ENCODE assay signal across 9 cellular contexts in genomic region chr9:89661391-89661949, GRCh38. TPM values are rescaled to one million over a fixed set of nuclear protein-coding genes. Genes with fewer than 3 reads are reported as not detected.
DNase-seq lines count a peak whose midpoint lies in the region; ATAC-seq, FAIRE-seq and TF ChIP-seq lines count a peak whose summit lies in the region.
"Had no signal": no experiment of that assay in that cellular context is flagged by ENCODE, and none has a peak within 500 bp of the region (broad histone marks: within the 10 kb centered on the region; RNA-seq: fewer than 3 reads in every experiment).

No MANE protein-coding gene starts in this region.

- no peak overlapping the region for H4K91ac ChIP-seq in IMR-90 (ENCODE audit: insufficient read depth, low read depth, low read length)

- in situ Hi-C loops in IMR-90 (cut with MboI; ENCODE audit: low sequenced_read_pairs), result no loop called here

- peak overlapping the region; percentile 15 for H2AFZ ChIP-seq in IMR-90 (replicated peaks; ENCODE audit: low read length, poor library complexity)

- BruUV-seq in IMR-90 (replicated peaks; lab: Mats Ljungman, UMichigan), result no TSS peak

- intact Hi-C loops in IMR-90 (cut with micrococcal nuclease), result no loop called here
- intact Hi-C loops in left lung (cut with DNase I), result no loop called here

- DNase-seq in IMR-90, result no peak
- DNase-seq in cerebellar cortex (ENCODE audit: low spot score), result peak; percentile 76
- peak in 1 of 2 donors; percentile 75 for DNase-seq in left lung
- DNase-seq in small intestine, result peak; percentile 79
- DNase-seq in iPS-NIHi11 (ENCODE audit: low spot score), result no peak
- no peak for DNase-seq in immature natural killer cell
- no peak for DNase-seq in activated naive CD4-positive, alpha-beta T cell treated with Interleukin-2 at 50 U/mL for 16 hours

- no peak for TF ChIP-seq RAD21 in IMR-90 (IDR thresholded peaks at IDR 0.05; ENCODE audit: low read length)

- H3K4me2 ChIP-seq in IMR-90 (ENCODE audit: low read depth, low read length), result peak overlapping the region; percentile 18; the same call in 1 of the 2 replicates

- CTCF ChIA-PET in IMR-90 (lab: Yijun Ruan, JAX), result no interaction called here

- no peaks in the 10 kb centered on the region for H3K9me1 ChIP-seq in IMR-90 (ENCODE audit: insufficient read depth, low read length)

- 33% methylated on average over 9 of the region's 13 CpGs; no CpG with 5 or more reads in 1 of the 2 experiments for WGBS in IMR-90 (ENCODE audit: extremely low coverage in 2 of 2, insufficient read length in 1 of 2), 2 experiments
- WGBS in small intestine, 3 donors, result 19 to 34% (median 24%) methylated on average over 13 of the region's 13 CpGs

- H3K23ac ChIP-seq in IMR-90 (ENCODE audit: low read depth, low read length), result no peak overlapping the region

- no peak overlapping the region for H3K18ac ChIP-seq in IMR-90 (ENCODE audit: low read depth, low read length)

- H3K79me1 ChIP-seq in IMR-90 (ENCODE audit: low read depth in 1 of 2, low read length in 2 of 2), result no peaks in the 10 kb centered on the region

- no peaks in the 10 kb centered on the region for H3K36me3 Mint-ChIP-seq in immature natural killer cell

- no peak overlapping the region for H3K27ac Mint-ChIP-seq in immature natural killer cell

- ATAC-seq in IMR-90 (ENCODE audit: low read depth) (no peak; the same call in 1 of the 2 replicates), left lung (peak; percentile 54), GM19351 (IDR thresholded peaks at IDR 0.05; ENCODE audit: unreplicated experiment) (no peak)

- no peak overlapping the region for H3K4me3 ChIP-seq in IMR-90 (ENCODE audit: insufficient read depth, low read depth, low read length)
- H3K4me3 ChIP-seq in left lung, result peak overlapping the region in 1 of 2 donors; percentile 18
- no peak overlapping the region for H3K4me3 ChIP-seq in small intestine (ENCODE audit: low read depth in 1 of 2, low read length in 2 of 2)

- H3K4me3 Mint-ChIP-seq in immature natural killer cell, result no peak overlapping the region

- H3K9me3 ChIP-seq in IMR-90 (ENCODE audit: control insufficient read depth, insufficient read depth, low read length) (no peaks in the 10 kb centered on the region), left lung (no peaks in the 10 kb centered on the region), small intestine (ENCODE audit: control insufficient read depth, low read depth) (no peaks in the 10 kb centered on the region)

- H2BK15ac ChIP-seq in IMR-90 (ENCODE audit: low read depth, low read length), result no peak overlapping the region

- H3K27me3 Mint-ChIP-seq in immature natural killer cell (ENCODE audit: low read depth in 3 of 3), result peaks cover 6 to 11% (median 8%) of the 10 kb centered on the region in 3 donors

- H3K9me3 Mint-ChIP-seq in immature natural killer cell, result no peaks in the 10 kb centered on the region

- no peak overlapping the region for H2BK20ac ChIP-seq in IMR-90 (ENCODE audit: low read depth, low read length)

- H3K56ac ChIP-seq in IMR-90 (ENCODE audit: extremely low read depth, insufficient read depth, low read length), result no peak overlapping the region

- no peak overlapping the region for H3K9ac ChIP-seq in IMR-90 (ENCODE audit: low read depth, low read length)

- H3K27me3 ChIP-seq in IMR-90 (ENCODE audit: control insufficient read depth, insufficient read depth, low read length), result peaks cover 2% of the 10 kb centered on the region; the same call in 1 of the 2 replicates
- no peaks in the 10 kb centered on the region for H3K27me3 ChIP-seq in left lung
- H3K27me3 ChIP-seq in small intestine (ENCODE audit: control insufficient read depth in 2 of 2, insufficient read depth in 2 of 2, low read length in 2 of 2), result no peaks in the 10 kb centered on the region

- no peak overlapping the region for H2AK5ac ChIP-seq in IMR-90 (ENCODE audit: low read depth, low read length)

- no peak overlapping the region for H4K8ac ChIP-seq in IMR-90 (ENCODE audit: low read depth in 2 of 2, low read length in 2 of 2)

- peaks cover 2 to 6% of the 10 kb centered on the region in 2 donors for H3K4me1 Mint-ChIP-seq in immature natural killer cell

- dilution Hi-C loops in IMR-90 (cut with HindIII; ENCODE audit: low sequenced_read_pairs, unreplicated experiment), result no loop called here

- H3K36me3 ChIP-seq in IMR-90 (ENCODE audit: control insufficient read depth, insufficient read depth, low read length) (no peaks in the 10 kb centered on the region), left lung (no peaks in the 10 kb centered on the region), small intestine (ENCODE audit: control insufficient read depth in 2 of 2, insufficient read depth in 2 of 2, low read length in 2 of 2) (no peaks in the 10 kb centered on the region)

- POLR2A ChIA-PET in IMR-90 (lab: Charles Lee; ENCODE audit: unreplicated experiment), result no interaction called here

- no peak overlapping the region for H2AK9ac ChIP-seq in IMR-90 (replicated peaks; ENCODE audit: low read depth, low read length, poor library complexity)

- no peak overlapping the region for H4K5ac ChIP-seq in IMR-90 (ENCODE audit: low read depth, low read length)

- H3K27ac ChIP-seq in IMR-90 (ENCODE audit: insufficient read depth, low read length) (no peak overlapping the region), left lung (peak overlapping the region; percentile 75 to 83), small intestine (ENCODE audit: low read depth in 1 of 2, low read length in 1 of 2) (peak overlapping the region in 1 of 2 donors; percentile 68)

- no peaks in the 10 kb centered on the region; the same call in 1 of the 2 replicates for H3K4me1 ChIP-seq in IMR-90 (ENCODE audit: control insufficient read depth, insufficient read depth, low read length)
- peaks cover 20 to 79% of the 10 kb centered on the region in 2 donors for H3K4me1 ChIP-seq in left lung
- H3K4me1 ChIP-seq in small intestine (ENCODE audit: control insufficient read depth in 2 of 2, insufficient read depth in 1 of 2, low read depth in 1 of 2, low read length in 1 of 2), result peaks cover 0 to 10% of the 10 kb centered on the region in 2 donors

- H2BK120ac ChIP-seq in IMR-90 (ENCODE audit: low read depth, low read length), result no peak overlapping the region

- H2BK5ac ChIP-seq in IMR-90 (ENCODE audit: low read depth, low read length, poor library complexity, severe bottlenecking), result no peak overlapping the region

- H4K20me1 ChIP-seq in IMR-90 (ENCODE audit: insufficient read depth, low read length), result no peaks in the 10 kb centered on the region

- TF ChIP-seq POLR2A in IMR-90 (IDR thresholded peaks at IDR 0.05; ENCODE audit: low read depth, low read length), result no peak

- no peak overlapping the region for H3K4ac ChIP-seq in IMR-90 (ENCODE audit: low read depth, low read length)

- no peak for TF ChIP-seq CTCF in IMR-90 (conservative IDR thresholded peaks at IDR 0.05; ENCODE audit: low read depth, low read length)
- no peak for TF ChIP-seq CTCF in left lung (IDR thresholded peaks at IDR 0.05)

- FAIRE-seq in small intestine (lab: Jason Lieb, UNC), result no peak

- no peak overlapping the region for H3K14ac ChIP-seq in IMR-90 (replicated peaks; ENCODE audit: low read depth, low read length)

TF ChIP-seq in IMR-90, 13 proteins besides CTCF, POLR2A, EP300 and RAD21:
- TF ChIP-seq MAFK (IDR thresholded peaks at IDR 0.05; ENCODE audit: low read depth, low read length), result no peak
- no peak for TF ChIP-seq NFE2L2 (IDR thresholded peaks at IDR 0.05; ENCODE audit: low read depth, low read length)
- TF ChIP-seq CHD1 (IDR thresholded peaks at IDR 0.05; ENCODE audit: low read depth, low read length), result no peak

RNA-seq across cellular contexts. Expression of gene GADD45G, which starts 56.7 kb away (rescaled TPM):
- total RNA-seq in IMR-90 (2012; rRNA removed), result not detected in 2 replicates
- 0.15 and 0.30 TPM in 2 replicates for polyA plus RNA-seq in IMR-90 (2012; rRNA removed)
- polyA plus RNA-seq in IMR-90 (2012; cell fraction: cytosol; rRNA removed), result 0.56 and 1.0 TPM in 2 replicates
- polyA plus RNA-seq in IMR-90 (2012; cell fraction: nucleus; rRNA removed; ENCODE audit: low replicate concordance), result 0.56 and 1.8 TPM in 2 replicates
- total RNA-seq in left lung, result 10 to 100 TPM; 11.2 to 12.6 TPM
- 10 to 100 TPM; 21.9 to 25.4 (median 25.3) TPM for polyA plus RNA-seq in small intestine
- polyA plus RNA-seq in immature natural killer cell, result 1 to 10 TPM in 2 of 3 donors, not detected in 1; 1.6 to 2.3 TPM
- total RNA-seq: OCI-LY7 had no signal

Comparison
In these comparisons a context has a peak if more than half of its experiments do, and no peak if none do; other contexts are left out.
1. DNase-seq: peak in cerebellar cortex (single experiment) and small intestine (single experiment); none in IMR-90 (single experiment), iPS-NIHi11 (single experiment), immature natural killer cell (0 of 3) and activated naive CD4-positive, alpha-beta T cell treated with Interleukin-2 at 50 U/mL for 16 hours (single experiment).
2. RNA of gene GADD45G, which starts 56.7 kb away (polyA plus RNA-seq): 21.9 to 25.4 TPM in small intestine; 1.6 to 2.3 TPM in immature natural killer cell and 0.15 to 1.8 TPM in IMR-90; every median in the first group is over 4 times any median in the second.